In the genomic region with DNA sequence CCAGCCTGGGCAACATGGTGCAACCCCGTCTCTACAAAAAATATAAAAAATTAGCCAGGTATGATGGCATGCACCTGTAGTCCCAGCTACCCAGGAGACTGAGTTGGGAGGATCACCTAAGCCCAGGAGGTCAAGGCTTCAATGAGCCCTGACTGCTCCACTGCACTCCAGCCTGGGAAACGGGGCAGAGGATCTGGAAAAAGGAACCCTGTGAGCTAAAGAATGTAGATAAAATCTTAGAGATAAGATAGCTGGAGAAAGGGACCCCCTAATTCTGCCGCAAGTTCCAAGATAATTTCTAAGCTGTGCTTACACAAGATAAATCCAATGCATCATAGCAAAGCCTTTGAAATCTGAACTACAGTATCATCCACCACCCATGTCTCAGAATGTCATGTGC, we compare ENCODE assay signal across 9 cellular contexts.
"Had no signal": no experiment of that assay in that cellular context is flagged by ENCODE, and none has a peak within 500 bp of the region (broad histone marks: within the 10 kb centered on the region; RNA-seq: fewer than 3 reads in every experiment).

No MANE protein-coding gene starts in this region.

- H3K9ac ChIP-seq: GM23248 had no signal

- H3K4me1 Mint-ChIP-seq: GM23338, H9 had no signal

- H3K27ac ChIP-seq: GM23248 had no signal

- H3K36me3 ChIP-seq: HAP-1 had no signal

- H3K9me3 ChIP-seq: HAP-1 had no signal

- H3K4me2 ChIP-seq: GM23338 had no signal

- ATAC-seq: GM23338, HCT116 had no signal

- H3K4me1 ChIP-seq: HAP-1 had no signal

- H3K4me3 ChIP-seq: GM23248, GM23338, HAP-1 had no signal

- H3K27ac Mint-ChIP-seq: GM23338, H9, HFFc6 had no signal

- DNase-seq: GM23248, GOT3, H7, H9, HCEC 1CT, HFFc6 had no signal

- H3K4me3 Mint-ChIP-seq: GM23338, H9, HFFc6 had no signal
